ENCODE assay signal across 8 cellular contexts in genomic region chr14:77028384-77029246, GRCh38. TPM values are rescaled to one million over a fixed set of nuclear protein-coding genes. Genes with fewer than 3 reads are reported as not detected.
DNase-seq lines count a peak whose midpoint lies in the region; ATAC-seq and TF ChIP-seq lines count a peak whose summit lies in the region.

IRF2BPL (minus strand) TSS chr14:77028708; CDS start chr14:77027792, 916 bp downstream.

- intact Hi-C loops in T-helper 1 cell treated with Interleukin-12 subunit alpha and Interleukin-12 subunit beta and Interleukin-4 antibody, amounts not matched to agents 30 ng/mL and 1 ng/mL, for 36 hours (cut with micrococcal nuclease) = loop anchor here (1.0 to 10.0 kb wide), 8 partner anchors 12 to 736 kb away; partner anchors contain the start of genes CIPC and SNW1
- intact Hi-C loops in adrenal gland (cut with DNase I) = loop anchor here (5.0 kb wide), 3 partner anchors 71 to 116 kb away; no protein-coding TSS in a partner anchor
- intact Hi-C loops in cardiac septum (cut with DNase I) = loop anchor here (1.0 kb wide), 2 partner anchors 15 to 109 kb away; no protein-coding TSS in a partner anchor
- intact Hi-C loops in posterior cingulate gyrus (cut with DNase I) = loop anchor here (1.0 to 5.0 kb wide), 3 partner anchors 12 to 116 kb away; no protein-coding TSS in a partner anchor

- TF ChIP-seq POLR2A in adrenal gland (IDR thresholded peaks at IDR 0.05) (peak; percentile 95 to 98), upper lobe of left lung (IDR thresholded peaks at IDR 0.05) (peak in 3 of 4 donors; percentile 93 to 99 (median 97))

- DNase-seq in NCI-H1694 (lab: John Stamatoyannopoulos, UW) (peak; percentile 98), adrenal gland (peak; percentile 99 to 100 (median 99)), cardiac septum (ENCODE audit: low spot score) (peak; percentile 99), posterior cingulate gyrus (peak; percentile 95 to 99 (median 97)), upper lobe of left lung (peak; percentile 98 to 99)

- H3K4me3 ChIP-seq in adrenal gland (peak within 1 kb of the TSS in 3 of 4 donors; percentile 85 to 90 (median 86)), upper lobe of left lung (peak within 1 kb of the TSS; percentile 77 to 92 (median 82))

- TF ChIP-seq EP300 in upper lobe of left lung (IDR thresholded peaks at IDR 0.05) = peak; percentile 72 to 92 (median 76)

- peaks cover 0 to 22% of the 10 kb centered on the region in 2 donors for H3K36me3 ChIP-seq in adrenal gland (replicated peaks in 1 of 2)
- peaks cover 0 to 21% (median 11%) of the 10 kb centered on the region in 4 donors for H3K36me3 ChIP-seq in upper lobe of left lung

- 0 to 1% (median 1%) methylated on average over 24 to 84 of the region's 84 CpGs for WGBS in adrenal gland, 4 donors
- 1% methylated on average over 17 to 44 of the region's 84 CpGs for WGBS in upper lobe of left lung, 2 donors

- H3K27me3 ChIP-seq in adrenal gland (no peaks in the 10 kb centered on the region), upper lobe of left lung (no peaks in the 10 kb centered on the region)

- H3K9me3 ChIP-seq in adrenal gland (replicated peaks in 1 of 3) (no peaks in the 10 kb centered on the region), upper lobe of left lung (no peaks in the 10 kb centered on the region)

- TF ChIP-seq CTCF in adrenal gland (IDR thresholded peaks at IDR 0.05) = peak in 1 of 6 experiments; percentile 29
- peak in 4 of 6 experiments; percentile 39 to 73 (median 50) for TF ChIP-seq CTCF in upper lobe of left lung (IDR thresholded peaks at IDR 0.05)

- H3K27ac ChIP-seq in adrenal gland = peak within 1 kb of the TSS; percentile 99 to 100 (median 99)
- peak within 1 kb of the TSS; percentile 99 to 100 (median 100) for H3K27ac ChIP-seq in upper lobe of left lung

- ATAC-seq in GM18498 (IDR thresholded peaks at IDR 0.05; ENCODE audit: unreplicated experiment) (peak; percentile 79), HG02885 (IDR thresholded peaks at IDR 0.05; ENCODE audit: poor library complexity, unreplicated experiment) (peak; percentile 77), upper lobe of left lung (ENCODE audit: low FRiP score in 2 of 2) (peak; percentile 74 to 90)

- H3K4me1 ChIP-seq in adrenal gland (replicated peaks in 1 of 2) (peaks cover 52 to 66% of the 10 kb centered on the region in 2 donors), upper lobe of left lung (peaks cover 65 to 80% (median 68%) of the 10 kb centered on the region in 4 donors)

RNA-seq across cellular contexts. Expression of gene IRF2BPL, which starts in this region (rescaled TPM):
- total RNA-seq in T-helper 1 cell treated with Interleukin-12 subunit alpha and Interleukin-12 subunit beta and Interleukin-4 antibody, amounts not matched to agents 30 ng/mL and 1 ng/mL, for 36 hours = 22.3 and 23.3 TPM in 2 replicates
- total RNA-seq in adrenal gland (100 to 1,000 TPM in 2 of 8 donors, 10 to 100 TPM in 6; 52.2 to 104 (median 86.0) TPM), cardiac septum (46.0 TPM), upper lobe of left lung (100 to 1,000 TPM in 1 of 6 donors, 10 to 100 TPM in 5; 44.0 to 111 (median 49.6) TPM)
- 1 to 10 TPM; 6.5 to 8.8 (median 8.3) TPM for polyA plus RNA-seq in adrenal gland

Comparison
In these comparisons a context has a peak if more than half of its experiments do, and no peak if none do; other contexts are left out.
1. Peak in every context shown above with its lines: DNase-seq, ATAC-seq, H3K4me3 ChIP-seq and H3K27ac ChIP-seq.